ENCODE assay signal across 8 cellular contexts in the genomic region with DNA sequence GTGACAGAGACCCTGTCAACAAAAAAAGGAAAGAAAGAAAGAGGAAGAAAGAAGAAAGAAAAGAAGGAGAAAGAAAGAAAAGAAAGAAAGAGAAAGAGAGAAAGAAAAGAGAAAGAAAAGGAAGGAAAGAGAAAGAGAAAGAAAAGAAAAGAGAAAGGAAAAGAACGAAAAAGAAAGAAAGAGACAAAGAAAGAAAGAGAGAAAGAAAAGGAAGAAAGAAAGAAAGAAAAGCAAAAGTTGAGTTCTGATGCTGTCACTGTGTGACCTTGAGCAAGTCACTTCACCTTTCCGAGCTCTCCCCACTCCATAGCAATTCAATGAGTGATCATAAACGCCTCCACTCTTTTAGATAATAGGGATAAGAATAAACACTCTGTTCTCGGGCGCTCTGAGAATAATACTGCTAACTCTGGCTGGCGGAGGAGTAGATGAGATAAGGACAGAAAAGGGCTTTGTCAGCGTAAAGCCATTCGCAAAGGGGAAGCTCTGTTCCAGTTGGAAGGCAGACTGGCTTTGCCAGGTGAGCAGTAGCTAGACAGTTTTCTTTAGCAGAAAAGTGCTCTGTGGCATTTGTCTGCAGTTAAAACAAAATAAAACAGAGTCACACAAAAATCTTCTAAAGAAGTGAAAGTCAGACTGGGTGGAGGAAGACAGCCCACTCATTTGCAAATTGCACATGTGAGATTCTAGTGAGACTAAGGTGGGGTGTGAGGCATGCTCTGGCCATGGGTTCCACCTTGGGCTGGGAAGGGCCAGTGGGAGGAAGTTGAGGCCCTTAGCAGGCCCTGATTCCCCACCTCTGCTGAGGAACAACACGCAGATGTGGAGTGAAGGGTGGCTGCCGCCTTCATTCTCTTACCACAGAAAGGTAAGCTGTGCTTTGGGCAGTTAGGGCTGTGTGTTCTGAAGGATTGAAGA. TPM values are rescaled to one million over a fixed set of nuclear protein-coding genes. Genes with fewer than 3 reads are reported as not detected.
DNase-seq lines count a peak whose midpoint lies in the region; ATAC-seq and TF ChIP-seq lines count a peak whose summit lies in the region.

No MANE protein-coding gene starts in this region.

- peaks cover 8 to 11% of the 10 kb centered on the region in 2 donors for H3K4me1 Mint-ChIP-seq in effector memory CD8-positive, alpha-beta T cell (ENCODE audit: low read depth in 2 of 2)
- H3K4me1 Mint-ChIP-seq in progenitor cell of endocrine pancreas (ENCODE audit: low read depth) (peaks cover 22% of the 10 kb centered on the region), chondrocyte (ENCODE audit: low read depth) (peaks cover 20% of the 10 kb centered on the region)

- no peaks in the 10 kb centered on the region for H3K36me3 Mint-ChIP-seq in effector memory CD8-positive, alpha-beta T cell (ENCODE audit: insufficient read depth)
- no peaks in the 10 kb centered on the region for H3K36me3 Mint-ChIP-seq in progenitor cell of endocrine pancreas (ENCODE audit: insufficient read depth)
- H3K36me3 Mint-ChIP-seq in chondrocyte (ENCODE audit: low read depth): no peaks in the 10 kb centered on the region

- H3K9me3 Mint-ChIP-seq in effector memory CD8-positive, alpha-beta T cell: no peaks in the 10 kb centered on the region
- no peaks in the 10 kb centered on the region for H3K9me3 Mint-ChIP-seq in progenitor cell of endocrine pancreas (ENCODE audit: low read depth)
- H3K9me3 Mint-ChIP-seq in chondrocyte (ENCODE audit: low read depth): no peaks in the 10 kb centered on the region

- DNase-seq in activated CD4-positive, CD25-positive, alpha-beta regulatory T cell (lab: John Stamatoyannopoulos, UW): no peak
- DNase-seq in NOMO-1 treated with dmso at 0.1 percent for 144 hours (lab: John Stamatoyannopoulos, UW; ENCODE audit: unreplicated experiment): peak; percentile 30
- DNase-seq in effector memory CD8-positive, alpha-beta T cell: no peak
- no peak for DNase-seq in progenitor cell of endocrine pancreas (ENCODE audit: low spot score, unreplicated experiment)
- no peak for DNase-seq in chondrocyte (ENCODE audit: low spot score)
- DNase-seq in Kasumi-1 (lab: John Stamatoyannopoulos, UW): no peak

- TF ChIP-seq CTCF in progenitor cell of endocrine pancreas (IDR thresholded peaks at IDR 0.05; ENCODE audit: unreplicated experiment): no peak
- no peak for TF ChIP-seq CTCF in chondrocyte (IDR thresholded peaks at IDR 0.05)

- H3K27me3 Mint-ChIP-seq in effector memory CD8-positive, alpha-beta T cell: no peaks in the 10 kb centered on the region
- H3K27me3 Mint-ChIP-seq in progenitor cell of endocrine pancreas (no peaks in the 10 kb centered on the region), chondrocyte (ENCODE audit: low read depth) (no peaks in the 10 kb centered on the region)

- ATAC-seq in activated CD4-positive, CD25-positive, alpha-beta regulatory T cell treated with anti-CD3 and anti-CD28 coated beads, Interleukin-2, amount 50 U/mL, for 24 hours: peak; percentile 32 to 62
- peak; percentile 17 for ATAC-seq in effector memory CD8-positive, alpha-beta T cell (replicated peaks)
- ATAC-seq in HG02610 (IDR thresholded peaks at IDR 0.05; ENCODE audit: unreplicated experiment): no peak

- H3K27ac Mint-ChIP-seq in effector memory CD8-positive, alpha-beta T cell: peak overlapping the region; percentile 14 to 93
- H3K27ac Mint-ChIP-seq in progenitor cell of endocrine pancreas: peak overlapping the region; percentile 83
- no peak overlapping the region for H3K27ac Mint-ChIP-seq in chondrocyte (ENCODE audit: unreplicated experiment)

- peak overlapping the region; percentile 36 to 61 for H3K4me3 Mint-ChIP-seq in effector memory CD8-positive, alpha-beta T cell
- H3K4me3 Mint-ChIP-seq in progenitor cell of endocrine pancreas (ENCODE audit: low read depth) (no peak overlapping the region), chondrocyte (ENCODE audit: unreplicated experiment) (no peak overlapping the region)

RNA-seq across cellular contexts. Expression of a gene that starts 9.6 kb away (rescaled TPM):
- 103 and 112 TPM in 2 replicates for total RNA-seq in progenitor cell of endocrine pancreas
- 56.5 to 75.3 TPM (median 70.2 TPM) in 3 replicates for total RNA-seq in chondrocyte

Comparison
In these comparisons a context has a peak if more than half of its experiments do, and no peak if none do; other contexts are left out.
1. H3K4me3 Mint-ChIP-seq: peak in effector memory CD8-positive, alpha-beta T cell (2 of 2); none in progenitor cell of endocrine pancreas (single experiment) and chondrocyte (single experiment).